In the genomic region with DNA sequence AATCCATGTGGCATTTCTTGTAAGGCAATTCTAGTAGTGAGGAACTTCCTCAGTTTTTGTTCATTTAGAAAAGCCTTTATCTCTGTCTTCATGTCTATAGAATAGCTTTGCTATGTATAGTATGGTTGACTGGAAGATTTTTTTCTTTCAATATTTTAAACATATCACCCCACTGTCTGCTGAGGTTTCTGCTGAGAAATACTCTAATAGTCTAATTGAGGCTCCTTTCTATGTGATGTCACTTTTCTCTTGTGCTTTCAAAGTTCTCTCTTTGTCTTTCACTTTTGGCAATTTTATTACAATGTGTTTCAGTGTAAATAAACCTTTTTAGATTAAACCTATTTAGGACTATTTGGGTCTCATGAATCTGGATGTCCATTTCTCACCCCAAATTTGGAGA, we compare ENCODE assay signal across 29 cellular contexts.
"Had no signal": no experiment of that assay in that cellular context is flagged by ENCODE, and none has a peak within 500 bp of the region (broad histone marks: within the 10 kb centered on the region; RNA-seq: fewer than 3 reads in every experiment).

No MANE protein-coding gene starts in this region.

- H3K36me3 Mint-ChIP-seq: stimulated activated effector memory CD8-positive, alpha-beta T cell treated with anti-CD3 and anti-CD28 coated beads, Interleukin-12 subunit alpha, Interleukin-12 subunit beta, amount 100 ng/mL, for 72 hours; type B pancreatic cell had no signal

- H3K27ac Mint-ChIP-seq: stimulated activated effector memory CD8-positive, alpha-beta T cell treated with anti-CD3 and anti-CD28 coated beads, Interleukin-12 subunit alpha, Interleukin-12 subunit beta, amount 100 ng/mL, for 72 hours; stimulated activated memory B cell treated with anti-CD40 and anti-IgM and Interleukin-4, amounts not matched to agents 10 μg/mL and 1 μg/mL and 100 μg/mL, for 72 hours; stimulated activated naive B cell treated with anti-CD40 and anti-IgM and Interleukin-4, amounts not matched to agents 10 μg/mL and 1 μg/mL and 100 μg/mL, for 72 hours; stimulated activated naive CD8-positive, alpha-beta T cell treated with anti-CD3 and anti-CD28 coated beads, Interleukin-15, amount 100 ng/mL, for 72 hours; stimulated activated naive CD8-positive, alpha-beta T cell treated with anti-CD3 and anti-CD28 coated beads, Interleukin-15, Interleukin-2, amounts not matched to agents 100 ng/mL and 50 ng/mL, for 24 hours; type B pancreatic cell had no signal

- H3K36me3 ChIP-seq: stomach, suprapubic skin, thoracic aorta, thyroid gland, transverse colon, upper lobe of left lung, upper lobe of right lung, uterus, vagina had no signal

- H3K4me3 ChIP-seq: stomach, suprapubic skin, testis, thoracic aorta, thyroid gland, tibial artery, tibial nerve, transverse colon, upper lobe of left lung, upper lobe of right lung, uterus, vagina had no signal

- H3K4me1 Mint-ChIP-seq: stimulated activated effector memory CD8-positive, alpha-beta T cell treated with anti-CD3 and anti-CD28 coated beads, Interleukin-12 subunit alpha, Interleukin-12 subunit beta, amount 100 ng/mL, for 72 hours; stimulated activated memory B cell treated with anti-CD40 and anti-IgM and Interleukin-4, amounts not matched to agents 10 μg/mL and 1 μg/mL and 100 μg/mL, for 72 hours; stimulated activated naive B cell treated with anti-CD40 and anti-IgM and Interleukin-4, amounts not matched to agents 10 μg/mL and 1 μg/mL and 100 μg/mL, for 72 hours; stimulated activated naive CD8-positive, alpha-beta T cell treated with anti-CD3 and anti-CD28 coated beads, Interleukin-15, amount 100 ng/mL, for 72 hours had no signal

- H3K9me3 ChIP-seq: testis, thyroid gland, upper lobe of right lung, uterus, vagina had no signal

- H3K27me3 ChIP-seq: stomach, suprapubic skin, testis, thyroid gland, tibial artery, tibial nerve, transverse colon, upper lobe of left lung, upper lobe of right lung, uterus, vagina had no signal

- H3K4me3 Mint-ChIP-seq: stimulated activated effector memory CD8-positive, alpha-beta T cell treated with anti-CD3 and anti-CD28 coated beads, Interleukin-12 subunit alpha, Interleukin-12 subunit beta, amount 100 ng/mL, for 72 hours; stimulated activated memory B cell treated with anti-CD40 and anti-IgM and Interleukin-4, amounts not matched to agents 10 μg/mL and 1 μg/mL and 100 μg/mL, for 72 hours; stimulated activated naive B cell treated with anti-CD40 and anti-IgM and Interleukin-4, amounts not matched to agents 10 μg/mL and 1 μg/mL and 100 μg/mL, for 72 hours; stimulated activated naive CD8-positive, alpha-beta T cell treated with anti-CD3 and anti-CD28 coated beads, Interleukin-15, amount 100 ng/mL, for 72 hours; stimulated activated naive CD8-positive, alpha-beta T cell treated with anti-CD3 and anti-CD28 coated beads, Interleukin-15, Interleukin-2, amounts not matched to agents 100 ng/mL and 50 ng/mL, for 24 hours; type B pancreatic cell had no signal

- H3K27me3 Mint-ChIP-seq: stimulated activated memory B cell treated with anti-CD40 and anti-IgM and Interleukin-4, amounts not matched to agents 10 μg/mL and 1 μg/mL and 100 μg/mL, for 72 hours; stimulated activated naive B cell treated with anti-CD40 and anti-IgM and Interleukin-4, amounts not matched to agents 10 μg/mL and 1 μg/mL and 100 μg/mL, for 72 hours; stimulated activated naive CD8-positive, alpha-beta T cell treated with anti-CD3 and anti-CD28 coated beads, Interleukin-15, amount 100 ng/mL, for 72 hours; stimulated activated naive CD8-positive, alpha-beta T cell treated with anti-CD3 and anti-CD28 coated beads, Interleukin-15, Interleukin-2, amounts not matched to agents 100 ng/mL and 50 ng/mL, for 24 hours; type B pancreatic cell had no signal

- FAIRE-seq: urothelium cell line had no signal

- ATAC-seq: stimulated activated effector memory CD8-positive, alpha-beta T cell treated with anti-CD3 and anti-CD28 coated beads, Interleukin-12 subunit alpha, Interleukin-12 subunit beta, amount 100 ng/mL, for 72 hours; stimulated activated memory B cell treated with anti-CD40 and anti-IgM and Interleukin-4, amounts not matched to agents 10 μg/mL and 1 μg/mL and 100 μg/mL, for 72 hours; stimulated activated naive B cell treated with anti-CD40 and anti-IgM and Interleukin-4, amounts not matched to agents 10 μg/mL and 1 μg/mL and 100 μg/mL, for 72 hours; stimulated activated naive CD8-positive, alpha-beta T cell treated with anti-CD3 and anti-CD28 coated beads, Interleukin-15, amount 100 ng/mL, for 72 hours; stimulated activated naive CD8-positive, alpha-beta T cell treated with anti-CD3 and anti-CD28 coated beads, Interleukin-15, Interleukin-2, amounts not matched to agents 100 U/mL and 50 U/mL, for 24 hours; upper lobe of right lung had no signal

- H3K27ac ChIP-seq: stomach, suprapubic skin, testis, thoracic aorta, thyroid gland, tibial artery, tibial nerve, transverse colon, upper lobe of left lung, upper lobe of right lung, uterus, vagina had no signal

- H3K4me1 ChIP-seq: stomach, suprapubic skin, testis, thyroid gland, tibial artery, tibial nerve, transverse colon, upper lobe of left lung, upper lobe of right lung, uterus, vagina had no signal

- DNase-seq: stimulated activated CD4-positive, alpha-beta T cell treated with anti-CD3 and anti-CD28 coated beads, Interleukin-2, amount 100 ng/mL, for 48 hours; stimulated activated CD4-positive, alpha-beta T cell treated with anti-CD3 and anti-CD28 coated beads, Interleukin-4, amount 100 ng/mL, for 1 hour; stimulated activated CD4-positive, alpha-beta T cell treated with anti-CD3 and anti-CD28 coated beads, Interleukin-4, amount 100 ng/mL, for 24 hours; stimulated activated CD4-positive, alpha-beta T cell treated with anti-CD3 and anti-CD28 coated beads, Interleukin-4, amount 100 ng/mL, for 4 hours; stimulated activated CD8-positive, alpha-beta memory T cell treated with anti-CD3 and anti-CD28 coated beads, Interleukin-4, amount 100 ng/mL, for 48 hours; stimulated activated naive B cell treated with anti-CD40 and anti-IgM and Interleukin-4, amounts not matched to agents 10 μg/mL and 1 μg/mL and 100 μg/mL, for 72 hours; stimulated activated naive CD4-positive, alpha-beta T cell; stimulated activated naive CD4-positive, alpha-beta T cell treated with Interleukin-2 at 50 U/mL for 16 hours; stimulated activated naive CD8-positive, alpha-beta T cell treated with anti-CD3 and anti-CD28 coated beads, Interleukin-15, amount 100 ng/mL, for 72 hours; stimulated activated naive CD8-positive, alpha-beta T cell treated with anti-CD3 and anti-CD28 coated beads, Interleukin-15, Interleukin-2, amounts not matched to agents 100 U/mL and 50 U/mL, for 24 hours; stomach; substantia nigra; testis; thyroid gland; tibial artery; transverse colon; trophoblast cell; upper lobe of left lung; upper lobe of right lung; uterus had no signal
